In the genomic region with DNA sequence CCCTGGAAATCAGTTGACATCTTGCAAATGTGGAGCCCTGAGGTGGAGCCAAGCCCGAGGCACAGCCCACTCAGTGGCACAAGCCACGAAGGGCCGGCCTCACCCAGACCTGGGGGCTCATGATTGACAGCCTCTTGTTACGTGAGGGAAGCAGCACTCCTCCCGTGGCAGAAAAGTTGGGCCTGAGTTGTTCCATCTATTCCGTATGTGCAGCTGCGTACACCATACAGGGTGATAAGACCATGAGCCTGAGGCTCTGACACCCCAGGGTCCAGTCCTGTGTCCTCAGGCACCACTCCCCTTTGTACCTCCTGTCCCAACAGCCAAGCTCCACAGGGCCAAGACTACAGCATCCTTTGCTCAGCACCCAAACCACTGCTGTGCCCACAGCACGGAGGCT, we compare ENCODE assay signal across 27 cellular contexts. TPM values are rescaled to one million over a fixed set of nuclear protein-coding genes. Genes with fewer than 3 reads are reported as not detected.
DNase-seq lines count a peak whose midpoint lies in the region; ATAC-seq and TF ChIP-seq lines count a peak whose summit lies in the region.
"Had no signal": no experiment of that assay in that cellular context is flagged by ENCODE, and none has a peak within 500 bp of the region (broad histone marks: within the 10 kb centered on the region; RNA-seq: fewer than 3 reads in every experiment).

No MANE protein-coding gene starts in this region.

- intact Hi-C loops in activated CD4-positive, alpha-beta T cell treated with anti-CD3 and anti-CD28 coated beads, Interleukin-2, amount 10 ng/mL, durations not matched to agents 24 days and 14 days (cut with micrococcal nuclease): no loop called here

- peak overlapping the region; percentile 90 for H2AK5ac ChIP-seq in neuronal stem cell (ENCODE audit: low read depth, low read length)

- H3K4me1 ChIP-seq in neuronal stem cell (ENCODE audit: control insufficient read depth in 2 of 2, insufficient read depth in 1 of 2, low read depth in 1 of 2, low read length in 2 of 2): no peaks in the 10 kb centered on the region
- H3K4me1 ChIP-seq: BE2C, HAP-1, SJSA1 had no signal

- H3K9me3 ChIP-seq in neuronal stem cell (replicated peaks in 1 of 2; ENCODE audit: control insufficient read depth in 2 of 2, insufficient read depth in 1 of 2, low read depth in 1 of 2, low read length in 2 of 2) (no peaks in the 10 kb centered on the region), WERI-Rb-1 (ENCODE audit: severe bottlenecking) (no peaks in the 10 kb centered on the region)
- H3K9me3 ChIP-seq: BE2C, HAP-1, SJSA1 had no signal

- no peaks in the 10 kb centered on the region for H3K9me3 Mint-ChIP-seq in activated CD4-positive, alpha-beta T cell treated with anti-CD3 and anti-CD28 coated beads, Interleukin-2, amount 10 ng/mL, durations not matched to agents 24 days and 14 days
- H3K9me3 Mint-ChIP-seq: CD14-positive monocyte; CD8-positive, alpha-beta memory T cell; GM23338; HFFc6 had no signal

- peaks cover 1% of the 10 kb centered on the region for H3K79me1 ChIP-seq in neuronal stem cell (ENCODE audit: low read depth, low read length)

- no peak overlapping the region for H3K23ac ChIP-seq in neuronal stem cell (ENCODE audit: low read depth, low read length, poor library complexity)

- no peak overlapping the region for H2BK12ac ChIP-seq in neuronal stem cell (ENCODE audit: low read length)

- H4K8ac ChIP-seq in neuronal stem cell (ENCODE audit: low read depth, low read length): peak overlapping the region; percentile 65

- H2AFZ ChIP-seq in neuronal stem cell (ENCODE audit: low read length): no peak overlapping the region
- H2AFZ ChIP-seq: GM23338 had no signal

- no peaks in the 10 kb centered on the region for H3K27me3 Mint-ChIP-seq in activated CD4-positive, alpha-beta T cell treated with anti-CD3 and anti-CD28 coated beads, Interleukin-2, amount 10 ng/mL, durations not matched to agents 24 days and 14 days

- peak overlapping the region; percentile 53 for H4K91ac ChIP-seq in neuronal stem cell (ENCODE audit: low read depth, low read length, poor library complexity)

- TF ChIP-seq CTCF in WERI-Rb-1 (IDR thresholded peaks at IDR 0.05; ENCODE audit: low read depth, low read length): no peak

- no peak overlapping the region for H3K4ac ChIP-seq in neuronal stem cell (ENCODE audit: low read length)

- WGBS in neuronal stem cell (ENCODE audit: extremely low coverage in 2 of 2, insufficient read length in 2 of 2, insufficient replicate concordance in 1 of 2), 2 donors: no CpG with 5 or more reads among the region's 8 CpGs

- no peak overlapping the region for H3K4me2 ChIP-seq in neuronal stem cell (ENCODE audit: insufficient read depth, low read length, poor library complexity, severe bottlenecking)
- H3K4me2 ChIP-seq: GM23338, KMS-11 had no signal

- no peaks in the 10 kb centered on the region for H3K36me3 Mint-ChIP-seq in activated CD4-positive, alpha-beta T cell treated with anti-CD3 and anti-CD28 coated beads, Interleukin-2, amount 10 ng/mL, durations not matched to agents 24 days and 14 days (ENCODE audit: low read depth)
- H3K36me3 Mint-ChIP-seq: CD14-positive monocyte; CD8-positive, alpha-beta memory T cell had no signal

- peaks cover 1% of the 10 kb centered on the region for H3K4me1 Mint-ChIP-seq in activated CD4-positive, alpha-beta T cell treated with anti-CD3 and anti-CD28 coated beads, Interleukin-2, amount 10 ng/mL, durations not matched to agents 24 days and 14 days

- H3K9ac ChIP-seq in neuronal stem cell (ENCODE audit: low read depth, low read length, poor library complexity): no peak overlapping the region
- H3K9ac ChIP-seq: KMS-11 had no signal

- H2BK15ac ChIP-seq in neuronal stem cell (ENCODE audit: low read length): peak overlapping the region; percentile 75

- H3K27ac ChIP-seq in neuronal stem cell (replicated peaks; ENCODE audit: low read length): no peak overlapping the region
- no peak overlapping the region for H3K27ac ChIP-seq in WERI-Rb-1
- H3K27ac ChIP-seq: 22Rv1, KMS-11, SJSA1 had no signal

- no peak overlapping the region for H3K4me3 Mint-ChIP-seq in activated CD4-positive, alpha-beta T cell treated with anti-CD3 and anti-CD28 coated beads, Interleukin-2, amount 10 ng/mL, durations not matched to agents 24 days and 14 days
- H3K4me3 Mint-ChIP-seq: CD14-positive monocyte; CD8-positive, alpha-beta memory T cell; GM23338; HFFc6 had no signal

- no peak overlapping the region for H3K4me3 ChIP-seq in neuronal stem cell (ENCODE audit: low read length in 2 of 2)
- no peak overlapping the region for H3K4me3 ChIP-seq in WERI-Rb-1 (ENCODE audit: low read depth, low read length)
- H3K4me3 ChIP-seq: GM23338, HAP-1, SJSA1 had no signal

- H3K14ac ChIP-seq in neuronal stem cell (ENCODE audit: low read length): peak overlapping the region; percentile 63

- ATAC-seq in left lobe of liver (peak; percentile 7), HG03097 (IDR thresholded peaks at IDR 0.05; ENCODE audit: low FRiP score, unreplicated experiment) (no peak)
- ATAC-seq in activated CD4-positive, CD25-positive, alpha-beta regulatory T cell treated with anti-CD3 and anti-CD28 coated beads, Interleukin-2, amount 50 U/mL, for 24 hours: no peak

- DNase-seq in activated CD4-positive, alpha-beta T cell treated with anti-CD3 and anti-CD28 coated beads, Interleukin-2, amount 10 ng/mL, durations not matched to agents 24 days and 14 days: peak; percentile 63
- DNase-seq in activated CD4-positive, alpha-beta T cell treated with anti-CD3 and anti-CD28 coated beads, Interleukin-2, amount 50 U/mL, for 4 hours: no peak
- no peak for DNase-seq in left lobe of liver (ENCODE audit: low spot score)
- DNase-seq in neuronal stem cell (ENCODE audit: low spot score): no peak
- no peak for DNase-seq in GM03348 (ENCODE audit: low spot score)
- DNase-seq in WERI-Rb-1: no peak
- DNase-seq: BE2C; Calu3; CD8-positive, alpha-beta memory T cell; DMS153; HFFc6; MM.1S; NCI-H1694 treated with DMSO at 0.1 percent for 48 hours; NCI-H2081; NCI-H2227 treated with DMSO at 0.1 percent for 48 hours; NCI-H526 treated with DMSO at 0.1 percent for 48 hours; Right ventricle myocardium superior; RPMI8226 had no signal

- H2BK120ac ChIP-seq in neuronal stem cell (ENCODE audit: low read depth, low read length): no peak overlapping the region

- H3K36me3 ChIP-seq in neuronal stem cell (replicated peaks in 1 of 2; ENCODE audit: control insufficient read depth in 2 of 2, insufficient read depth in 2 of 2, low read length in 2 of 2) (no peaks in the 10 kb centered on the region), WERI-Rb-1 (no peaks in the 10 kb centered on the region)
- H3K36me3 ChIP-seq: BE2C, HAP-1, SJSA1 had no signal

- peak overlapping the region; percentile 85 for H3K18ac ChIP-seq in neuronal stem cell (ENCODE audit: low read length)

- H3K27ac Mint-ChIP-seq in activated CD4-positive, alpha-beta T cell treated with anti-CD3 and anti-CD28 coated beads, Interleukin-2, amount 10 ng/mL, durations not matched to agents 24 days and 14 days: no peak overlapping the region
- H3K27ac Mint-ChIP-seq: CD14-positive monocyte; CD8-positive, alpha-beta memory T cell; GM23338; HFFc6 had no signal

- peaks cover 0 to 28% (median 2%) of the 10 kb centered on the region in 3 experiments for H3K27me3 ChIP-seq in neuronal stem cell (ENCODE audit: control insufficient read depth in 3 of 3, insufficient read depth in 3 of 3, low read depth in 1 of 3, low read length in 3 of 3)
- no peaks in the 10 kb centered on the region for H3K27me3 ChIP-seq in WERI-Rb-1 (ENCODE audit: insufficient read depth, low read depth, severe bottlenecking)
- H3K27me3 ChIP-seq: BE2C, SJSA1 had no signal

- peak overlapping the region; percentile 5 for H2BK5ac ChIP-seq in neuronal stem cell (ENCODE audit: low read length)

RNA-seq across cellular contexts. Expression of a gene that starts 1.9 kb away (rescaled TPM):
- not detected in 2 replicates for total RNA-seq in activated CD4-positive, alpha-beta T cell treated with anti-CD3 and anti-CD28 coated beads, Interleukin-2, amount 10 ng/mL, durations not matched to agents 24 days and 14 days
- total RNA-seq in left lobe of liver: 4,103 TPM
- 0.14 TPM for polyA plus RNA-seq in neuronal stem cell (2013, experiment 1 of 2)
- polyA plus RNA-seq in neuronal stem cell (2013, experiment 2 of 2): 0.08 TPM
- total RNA-seq: Calu3; CD8-positive, alpha-beta memory T cell; HFFc6; NCI-H460; Right ventricle myocardium superior; SJSA1 had no signal
- polyA plus RNA-seq: CD8-positive, alpha-beta memory T cell had no signal

RNA-seq across cellular contexts. Expression of a gene that starts 4.9 kb away (rescaled TPM):
- not detected in 2 replicates for total RNA-seq in activated CD4-positive, alpha-beta T cell treated with anti-CD3 and anti-CD28 coated beads, Interleukin-2, amount 10 ng/mL, durations not matched to agents 24 days and 14 days
- total RNA-seq in left lobe of liver: 19,737 TPM
- not detected for polyA plus RNA-seq in neuronal stem cell (2013, experiment 1 of 2)
- polyA plus RNA-seq in neuronal stem cell (2013, experiment 2 of 2): not detected
- total RNA-seq: Calu3; CD8-positive, alpha-beta memory T cell; GM23338; HFFc6; NCI-H460; SJSA1 had no signal
- polyA plus RNA-seq: CD8-positive, alpha-beta memory T cell; GM23338 had no signal

Comparison
In these comparisons a context has a peak if more than half of its experiments do, and no peak if none do; other contexts are left out.
1. RNA of a gene that starts 1.9 kb away (total RNA-seq): 4,103 TPM in left lobe of liver (single experiment); not detected in activated CD4-positive, alpha-beta T cell treated with anti-CD3 and anti-CD28 coated beads, Interleukin-2, amount 10 ng/mL, durations not matched to agents 24 days and 14 days; every median in the first group is over 1,000 times any median in the second.
2. RNA of a gene that starts 4.9 kb away (total RNA-seq): 19,737 TPM in left lobe of liver (single experiment); not detected in activated CD4-positive, alpha-beta T cell treated with anti-CD3 and anti-CD28 coated beads, Interleukin-2, amount 10 ng/mL, durations not matched to agents 24 days and 14 days; every median in the first group is over 1,000 times any median in the second.